Comparison of ENCODE assay signal across 20 cellular contexts in genomic region chr5:111320953-111321352, GRCh38.
A peak's percentile ranks its signal among the peaks of the same experiment; 100 is the strongest.
DNase-seq lines count a peak whose midpoint lies in the region; ATAC-seq and TF ChIP-seq lines count a peak whose summit lies in the region.
"Had no signal": no experiment of that assay in that cellular context is flagged by ENCODE, and none has a peak within 500 bp of the region (broad histone marks: within the 10 kb centered on the region; RNA-seq: fewer than 3 reads in every experiment).

No MANE protein-coding gene starts in this region.

- peaks cover 6 to 8% of the 10 kb centered on the region in 2 experiments for H3K9me3 ChIP-seq in CD4-positive, CD25-positive, alpha-beta regulatory T cell (ENCODE audit: control insufficient read depth in 2 of 2, low read length in 2 of 2)
- H3K9me3 ChIP-seq in psoas muscle = no peaks in the 10 kb centered on the region

- H3K4me3 Mint-ChIP-seq in CD4-positive, CD25-positive, alpha-beta regulatory T cell = peak overlapping the region in 3 of 4 donors; percentile 11 to 60 (median 46)
- no peak overlapping the region for H3K4me3 Mint-ChIP-seq in activated naive CD8-positive, alpha-beta T cell treated with anti-CD3 and anti-CD28 coated beads for 36 hours

- H3K9me3 Mint-ChIP-seq in CD4-positive, CD25-positive, alpha-beta regulatory T cell = peaks cover 1 to 17% (median 11%) of the 10 kb centered on the region in 7 donors
- H3K9me3 Mint-ChIP-seq in activated naive CD8-positive, alpha-beta T cell treated with anti-CD3 and anti-CD28 coated beads for 36 hours = peaks cover 28% of the 10 kb centered on the region

- intact Hi-C loops in psoas muscle (cut with DNase I) = no loop called here

- H3K4me1 Mint-ChIP-seq in CD4-positive, CD25-positive, alpha-beta regulatory T cell = peaks cover 29 to 58% (median 50%) of the 10 kb centered on the region in 4 donors
- H3K4me1 Mint-ChIP-seq in activated naive CD8-positive, alpha-beta T cell treated with anti-CD3 and anti-CD28 coated beads for 36 hours = peaks cover 52% of the 10 kb centered on the region

- 13 to 14% (median 14%) methylated on average over 1 of the region's 1 CpG for WGBS in psoas muscle, 3 donors

- TF ChIP-seq CTCF in psoas muscle (IDR thresholded peaks at IDR 0.05) = no peak

- H3K4me1 ChIP-seq in CD4-positive, CD25-positive, alpha-beta regulatory T cell (ENCODE audit: control insufficient read depth, insufficient read depth, low read length, poor library complexity, severe bottlenecking) = peaks cover 6% of the 10 kb centered on the region
- H3K4me1 ChIP-seq in psoas muscle = no peaks in the 10 kb centered on the region

- H3K27me3 Mint-ChIP-seq in CD4-positive, CD25-positive, alpha-beta regulatory T cell = no peaks in the 10 kb centered on the region
- H3K27me3 Mint-ChIP-seq in activated naive CD8-positive, alpha-beta T cell treated with anti-CD3 and anti-CD28 coated beads for 36 hours = no peaks in the 10 kb centered on the region

- no peaks in the 10 kb centered on the region for H3K27me3 ChIP-seq in CD4-positive, CD25-positive, alpha-beta regulatory T cell (ENCODE audit: control insufficient read depth, insufficient read depth, low read length)
- no peaks in the 10 kb centered on the region for H3K27me3 ChIP-seq in psoas muscle (ENCODE audit: insufficient read depth in 3 of 3, low read length in 2 of 3)

- H3K27ac ChIP-seq in CD4-positive, CD25-positive, alpha-beta regulatory T cell (ENCODE audit: insufficient read depth, low read length, poor library complexity, severe bottlenecking) = no peak overlapping the region
- no peak overlapping the region for H3K27ac ChIP-seq in psoas muscle
- H3K27ac ChIP-seq: 22Rv1, C4-2B had no signal

- ATAC-seq in CD4-positive, CD25-positive, alpha-beta regulatory T cell (ENCODE audit: low read depth in 2 of 2) = peak; percentile 64 to 72
- no peak for ATAC-seq in GM18870 (IDR thresholded peaks at IDR 0.05; ENCODE audit: unreplicated experiment)
- ATAC-seq in psoas muscle = no peak
- ATAC-seq: K562, PC-3 had no signal

- peaks cover 8% of the 10 kb centered on the region for H3K36me3 ChIP-seq in CD4-positive, CD25-positive, alpha-beta regulatory T cell (ENCODE audit: control insufficient read depth, insufficient read depth, low read length)
- no peaks in the 10 kb centered on the region for H3K36me3 ChIP-seq in psoas muscle (ENCODE audit: insufficient read depth in 1 of 2, low read depth in 1 of 2)

- DNase-seq in DMS 273 (lab: John Stamatoyannopoulos, UW; ENCODE audit: unreplicated experiment) (peak; percentile 25), DMS 273 treated with DMSO at 0.1 percent for 48 hours (lab: John Stamatoyannopoulos, UW) (no peak), OCI-M1 (lab: John Stamatoyannopoulos, UW) (peak; percentile 3), GF-D8 (lab: John Stamatoyannopoulos, UW) (no peak), psoas muscle (no peak)
- peak in 1 of 3 donors; percentile 69 for DNase-seq in CD4-positive, CD25-positive, alpha-beta regulatory T cell
- no peak for DNase-seq in activated naive CD8-positive, alpha-beta T cell treated with anti-CD3 and anti-CD28 coated beads for 36 hours
- DNase-seq: AML-193, DMS53, GOT3, NCI-H1105, NCI-H1694 treated with DMSO at 0.1 percent for 48 hours, NCI-H2227 treated with DMSO at 0.1 percent for 48 hours, PC-3, RPMI8226, SHP77 treated with DMSO at 0.1 percent for 48 hours had no signal

- peak overlapping the region; percentile 5 for H3K4me3 ChIP-seq in CD4-positive, CD25-positive, alpha-beta regulatory T cell (ENCODE audit: low read depth, low read length)
- H3K4me3 ChIP-seq in psoas muscle = no peak overlapping the region
- H3K4me3 ChIP-seq: K562 had no signal

- H3K27ac Mint-ChIP-seq in CD4-positive, CD25-positive, alpha-beta regulatory T cell = peak overlapping the region; percentile 0 to 69 (median 62)
- H3K27ac Mint-ChIP-seq in activated naive CD8-positive, alpha-beta T cell treated with anti-CD3 and anti-CD28 coated beads for 36 hours = peak overlapping the region; percentile 62

- H3K36me3 Mint-ChIP-seq in CD4-positive, CD25-positive, alpha-beta regulatory T cell = peaks cover 25% of the 10 kb centered on the region
- peaks cover 66% of the 10 kb centered on the region for H3K36me3 Mint-ChIP-seq in activated naive CD8-positive, alpha-beta T cell treated with anti-CD3 and anti-CD28 coated beads for 36 hours

Comparison
In these comparisons a context has a peak if more than half of its experiments do, and no peak if none do; other contexts are left out.
1. DNase-seq: peak in DMS 273 (single experiment) and OCI-M1 (single experiment); none in DMS 273 treated with DMSO at 0.1 percent for 48 hours (single experiment), activated naive CD8-positive, alpha-beta T cell treated with anti-CD3 and anti-CD28 coated beads for 36 hours (single experiment), GF-D8 (single experiment) and psoas muscle (0 of 2).
2. ATAC-seq: peak in CD4-positive, CD25-positive, alpha-beta regulatory T cell (2 of 2); none in GM18870 (single experiment) and psoas muscle (0 of 4).